19 cellular contexts compared by ENCODE assay signal in the genomic region with DNA sequence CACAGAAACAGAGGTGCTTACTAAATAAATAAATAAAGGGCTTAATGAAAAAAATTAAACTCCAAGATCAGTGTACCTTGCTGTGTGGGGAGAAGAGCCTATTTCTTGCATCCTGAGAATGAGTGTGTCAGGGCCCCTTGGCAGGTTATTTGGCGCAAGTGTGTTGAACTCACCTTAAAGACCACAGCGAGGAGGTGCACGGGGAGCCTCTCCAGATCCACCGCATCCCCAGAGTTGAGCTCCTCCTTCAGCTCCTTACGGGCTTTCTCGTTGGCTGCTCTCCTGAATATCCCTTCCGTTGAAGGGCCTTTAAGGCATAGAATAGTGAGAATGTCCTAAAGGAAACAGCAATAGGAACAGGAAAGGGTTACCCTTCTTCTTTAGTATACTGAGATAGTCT. TPM values are rescaled to one million over a fixed set of nuclear protein-coding genes. Genes with fewer than 3 reads are reported as not detected.
DNase-seq lines count a peak whose midpoint lies in the region; ATAC-seq and TF ChIP-seq lines count a peak whose summit lies in the region.
"Had no signal": no experiment of that assay in that cellular context is flagged by ENCODE, and none has a peak within 500 bp of the region (broad histone marks: within the 10 kb centered on the region; RNA-seq: fewer than 3 reads in every experiment).

No MANE protein-coding gene starts in this region.

- 96 to 97% methylated on average over 7 of the region's 7 CpGs for WGBS in aorta, 2 donors

- POLR2A ChIA-PET in activated CD4-positive, alpha-beta T cell treated with anti-CD3 and anti-CD28 coated beads for 36 hours (lab: Charles Lee), result interaction anchor here (0.8 to 1.4 kb wide), 4 partner anchors 22 to 66 kb away, joined by 3 to 7 read pairs (median 4); no protein-coding TSS in a partner anchor
- POLR2A ChIA-PET in activated naive CD8-positive, alpha-beta T cell treated with anti-CD3 and anti-CD28 coated beads, Interleukin-2, amount 10 ng/mL, durations not matched to agents 7 days and 5 days (lab: Charles Lee), result interaction anchor here (0.7 to 9.5 kb wide), 5 partner anchors 19 to 64 kb away, joined by 3 to 312 read pairs (median 137); a partner anchor contains a TSS

- no peaks in the 10 kb centered on the region for H3K27me3 Mint-ChIP-seq in activated CD4-positive, alpha-beta T cell treated with anti-CD3 and anti-CD28 coated beads for 36 hours
- H3K27me3 Mint-ChIP-seq in IgD-negative memory B cell (peaks cover 2% of the 10 kb centered on the region), natural killer cell (ENCODE audit: low read depth in 2 of 2) (no peaks in the 10 kb centered on the region)
- no peaks in the 10 kb centered on the region for H3K27me3 Mint-ChIP-seq in activated naive CD8-positive, alpha-beta T cell treated with anti-CD3 and anti-CD28 coated beads, Interleukin-2, amount 10 ng/mL, durations not matched to agents 7 days and 5 days

- peaks cover 83% of the 10 kb centered on the region for H3K36me3 Mint-ChIP-seq in activated CD4-positive, alpha-beta T cell treated with anti-CD3 and anti-CD28 coated beads for 36 hours (ENCODE audit: low read depth)
- H3K36me3 Mint-ChIP-seq in IgD-negative memory B cell (peaks cover 36% of the 10 kb centered on the region), natural killer cell (peaks cover 44% of the 10 kb centered on the region)
- peaks cover 66% of the 10 kb centered on the region for H3K36me3 Mint-ChIP-seq in activated naive CD8-positive, alpha-beta T cell treated with anti-CD3 and anti-CD28 coated beads, Interleukin-2, amount 10 ng/mL, durations not matched to agents 7 days and 5 days

- H3K4me3 Mint-ChIP-seq in activated CD4-positive, alpha-beta T cell treated with anti-CD3 and anti-CD28 coated beads for 36 hours, result peak overlapping the region; percentile 87
- H3K4me3 Mint-ChIP-seq in IgD-negative memory B cell (peak overlapping the region; percentile 97 to 100 (median 98)), natural killer cell (peak overlapping the region; percentile 98)
- peak overlapping the region; percentile 97 for H3K4me3 Mint-ChIP-seq in activated naive CD8-positive, alpha-beta T cell treated with anti-CD3 and anti-CD28 coated beads, Interleukin-2, amount 10 ng/mL, durations not matched to agents 7 days and 5 days

- H3K4me3 ChIP-seq in aorta (ENCODE audit: low read length in 2 of 2), result no peak overlapping the region
- H3K4me3 ChIP-seq: PC-9, SK-N-MC, tibial artery had no signal

- peak overlapping the region; percentile 97 for H3K27ac Mint-ChIP-seq in activated CD4-positive, alpha-beta T cell treated with anti-CD3 and anti-CD28 coated beads for 36 hours
- H3K27ac Mint-ChIP-seq in IgD-negative memory B cell, result peak overlapping the region; percentile 92 to 97 (median 97)
- H3K27ac Mint-ChIP-seq in activated naive CD8-positive, alpha-beta T cell treated with anti-CD3 and anti-CD28 coated beads, Interleukin-2, amount 10 ng/mL, durations not matched to agents 7 days and 5 days, result peak overlapping the region; percentile 96
- peak overlapping the region; percentile 97 for H3K27ac Mint-ChIP-seq in natural killer cell

- no peak for TF ChIP-seq CTCF in natural killer cell (IDR thresholded peaks at IDR 0.05)

- H3K4me1 ChIP-seq in aorta (ENCODE audit: control insufficient read depth in 1 of 2, insufficient read depth in 2 of 2, low read length in 2 of 2), result no peaks in the 10 kb centered on the region

- no peak for ATAC-seq in activated CD4-positive, alpha-beta T cell treated with anti-CD3 and anti-CD28 coated beads for 36 hours
- ATAC-seq in activated naive CD8-positive, alpha-beta T cell treated with anti-CD3 and anti-CD28 coated beads, Interleukin-2, amount 10 ng/mL, durations not matched to agents 7 days and 5 days (ENCODE audit: low read depth), result no peak
- ATAC-seq in natural killer cell (no peak), aorta (ENCODE audit: low FRiP score) (no peak)
- ATAC-seq: HCT116, sciatic nerve had no signal

- H3K27me3 ChIP-seq in aorta (ENCODE audit: control insufficient read depth in 1 of 2, insufficient read depth in 2 of 2, low read length in 1 of 2), result no peaks in the 10 kb centered on the region

- H3K9me3 Mint-ChIP-seq in activated CD4-positive, alpha-beta T cell treated with anti-CD3 and anti-CD28 coated beads for 36 hours (ENCODE audit: low read depth), result no peaks in the 10 kb centered on the region
- no peaks in the 10 kb centered on the region for H3K9me3 Mint-ChIP-seq in IgD-negative memory B cell
- no peaks in the 10 kb centered on the region for H3K9me3 Mint-ChIP-seq in activated naive CD8-positive, alpha-beta T cell treated with anti-CD3 and anti-CD28 coated beads, Interleukin-2, amount 10 ng/mL, durations not matched to agents 7 days and 5 days
- H3K9me3 Mint-ChIP-seq in natural killer cell, result no peaks in the 10 kb centered on the region

- CTCF ChIA-PET in activated CD4-positive, alpha-beta T cell treated with anti-CD3 and anti-CD28 coated beads for 36 hours (lab: Charles Lee), result interaction anchor here (0.6 to 11.9 kb wide), 17 partner anchors 9 to 501 kb away, joined by 3 to 330 read pairs (median 5); no protein-coding TSS in a partner anchor

- H3K36me3 ChIP-seq in aorta (ENCODE audit: control insufficient read depth in 1 of 2, insufficient read depth in 2 of 2, low read length in 1 of 2), result no peaks in the 10 kb centered on the region
- H3K36me3 ChIP-seq: tibial artery had no signal

- peaks cover 72% of the 10 kb centered on the region for H3K4me1 Mint-ChIP-seq in activated CD4-positive, alpha-beta T cell treated with anti-CD3 and anti-CD28 coated beads for 36 hours
- H3K4me1 Mint-ChIP-seq in IgD-negative memory B cell (peaks cover 37 to 55% (median 50%) of the 10 kb centered on the region in 3 donors), natural killer cell (peaks cover 82 to 84% of the 10 kb centered on the region in 2 donors)
- peaks cover 52% of the 10 kb centered on the region for H3K4me1 Mint-ChIP-seq in activated naive CD8-positive, alpha-beta T cell treated with anti-CD3 and anti-CD28 coated beads, Interleukin-2, amount 10 ng/mL, durations not matched to agents 7 days and 5 days

- intact Hi-C loops in activated CD4-positive, alpha-beta T cell treated with anti-CD3 and anti-CD28 coated beads for 36 hours (cut with DNase I, micrococcal nuclease), result loop anchor here (5.0 to 10.0 kb wide), 3 partner anchors 189 to 654 kb away; a partner anchor contains a TSS
- intact Hi-C loops in natural killer cell (cut with micrococcal nuclease), result loop anchor here (5.0 to 10.0 kb wide), 2 partner anchors 1421 to 1896 kb away; no protein-coding TSS in a partner anchor
- intact Hi-C loops in aorta (cut with DNase I), result loop anchor here in 1 of 2 donors (10.0 kb wide), 1 partner anchor 94 kb away; no protein-coding TSS in a partner anchor
- intact Hi-C loops in head of caudate nucleus (cut with DNase I), result loop anchor here (5.0 kb wide), 1 partner anchor 91 kb away; no protein-coding TSS in a partner anchor

- H3K9me3 ChIP-seq in aorta (ENCODE audit: control insufficient read depth, low read length), result no peaks in the 10 kb centered on the region
- H3K9me3 ChIP-seq: tibial artery had no signal

- DNase-seq in activated CD4-positive, alpha-beta T cell treated with anti-CD3 and anti-CD28 coated beads for 36 hours, result no peak
- no peak for DNase-seq in activated CD4-positive, alpha-beta T cell treated with anti-CD3 and anti-CD28 coated beads, Interleukin-2, amount 50 U/mL, for 1 hour
- DNase-seq in activated naive CD8-positive, alpha-beta T cell treated with anti-CD3 and anti-CD28 coated beads, Interleukin-2, amount 10 ng/mL, durations not matched to agents 7 days and 5 days, result no peak
- no peak for DNase-seq in natural killer cell
- DNase-seq in aorta, result no peak
- no peak for DNase-seq in head of caudate nucleus
- DNase-seq in COLO829 (ENCODE audit: low spot score), result no peak
- DNase-seq: erythroblast, NCI-H2029 treated with DMSO at 0.1 percent for 48 hours, NCI-H510A treated with DMSO at 0.1 percent for 48 hours, occipital lobe, PC-9, tibial artery had no signal

- H3K27ac ChIP-seq in aorta (ENCODE audit: low read depth in 1 of 2, low read length in 2 of 2), result no peak overlapping the region
- H3K27ac ChIP-seq: PC-9, SK-N-MC, tibial artery had no signal

RNA-seq across cellular contexts. Expression of a gene that starts 3.6 kb away (rescaled TPM):
- 10 to 100 TPM; 44.8 to 51.0 TPM for total RNA-seq in activated CD4-positive, alpha-beta T cell treated with anti-CD3 and anti-CD28 coated beads for 36 hours
- 157 TPM for polyA plus RNA-seq in IgD-negative memory B cell
- 100 to 1,000 TPM; 106 to 112 TPM for total RNA-seq in activated naive CD8-positive, alpha-beta T cell treated with anti-CD3 and anti-CD28 coated beads, Interleukin-2, amount 10 ng/mL, durations not matched to agents 7 days and 5 days
- 100 to 1,000 TPM; 139 to 291 (median 178) TPM for total RNA-seq in natural killer cell
- total RNA-seq in aorta, result 1 to 10 TPM; 5.1 to 5.8 TPM
- 1 to 10 TPM in 1 of 2 donors, under 1 TPM in 1; 0.23 to 2.5 TPM for polyA plus RNA-seq in aorta
- total RNA-seq: A172, glomerular endothelial cell, PC-9 had no signal

RNA-seq across cellular contexts. Expression of a gene that starts 41.2 kb away (rescaled TPM):
- total RNA-seq in activated CD4-positive, alpha-beta T cell treated with anti-CD3 and anti-CD28 coated beads for 36 hours, result 1 to 10 TPM; 6.5 to 9.3 TPM
- polyA plus RNA-seq in IgD-negative memory B cell (4.3 TPM), aorta (1 to 10 TPM; 2.7 to 4.6 TPM)
- 1 to 10 TPM; 2.2 to 2.7 TPM for total RNA-seq in activated naive CD8-positive, alpha-beta T cell treated with anti-CD3 and anti-CD28 coated beads, Interleukin-2, amount 10 ng/mL, durations not matched to agents 7 days and 5 days
- total RNA-seq in natural killer cell (1 to 10 TPM; 1.5 to 2.9 (median 2.4) TPM), aorta (1 to 10 TPM; 4.9 to 8.1 TPM)

Comparison
In these comparisons a context has a peak if more than half of its experiments do, and no peak if none do; other contexts are left out.
1. RNA of a gene that starts 3.6 kb away (total RNA-seq): 139 to 291 TPM in natural killer cell, 106 to 112 TPM in activated naive CD8-positive, alpha-beta T cell treated with anti-CD3 and anti-CD28 coated beads, Interleukin-2, amount 10 ng/mL, durations not matched to agents 7 days and 5 days and 44.8 to 51.0 TPM in activated CD4-positive, alpha-beta T cell treated with anti-CD3 and anti-CD28 coated beads for 36 hours; 5.1 to 5.8 TPM in aorta; every median in the first group is over 4 times any median in the second.
2. Peak in every context shown above with its lines, with median percentiles within 50 percentile points of each other: H3K27ac Mint-ChIP-seq and H3K4me3 Mint-ChIP-seq.